2 cellular contexts compared by ENCODE assay signal in the genomic region with DNA sequence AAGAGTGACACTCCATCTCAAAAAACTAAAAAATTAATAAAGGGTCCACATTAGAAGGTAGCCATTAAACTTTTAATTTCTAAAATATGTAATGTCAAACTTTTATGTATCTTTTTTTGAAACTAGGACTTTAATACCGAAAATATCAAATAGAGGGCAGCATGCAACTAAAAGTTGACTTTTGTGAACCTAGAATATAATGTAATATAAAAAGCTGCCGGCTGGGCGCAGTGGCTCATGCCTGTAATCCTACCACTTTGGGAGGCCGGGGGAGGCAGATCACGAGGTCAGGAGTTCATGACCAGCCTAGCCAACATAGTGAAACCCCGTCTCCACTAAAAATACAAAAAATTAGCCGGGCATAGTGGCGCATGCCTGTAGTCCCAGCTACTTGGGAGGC.
TF ChIP-seq lines count a peak whose summit lies in the region.

No MANE protein-coding gene starts in this region.

TF ChIP-seq in IMR-90, 13 proteins besides CTCF, POLR2A, EP300 and RAD21 (continued from another document):
- no peak for TF ChIP-seq NFE2L2 (IDR thresholded peaks at IDR 0.05; ENCODE audit: low read depth, low read length)
- TF ChIP-seq MXI1 (IDR thresholded peaks at IDR 0.05; ENCODE audit: borderline replicate concordance, low read depth, low read length), result no peak
- TF ChIP-seq, protein P1, sequence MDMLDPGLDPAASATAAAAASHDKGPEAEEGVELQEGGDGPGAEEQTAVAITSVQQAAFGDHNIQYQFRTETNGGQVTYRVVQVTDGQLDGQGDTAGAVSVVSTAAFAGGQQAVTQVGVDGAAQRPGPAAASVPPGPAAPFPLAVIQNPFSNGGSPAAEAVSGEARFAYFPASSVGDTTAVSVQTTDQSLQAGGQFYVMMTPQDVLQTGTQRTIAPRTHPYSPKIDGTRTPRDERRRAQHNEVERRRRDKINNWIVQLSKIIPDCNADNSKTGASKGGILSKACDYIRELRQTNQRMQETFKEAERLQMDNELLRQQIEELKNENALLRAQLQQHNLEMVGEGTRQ (IDR thresholded peaks at IDR 0.05; ENCODE audit: low read depth, low read length), result no peak

TF ChIP-seq in SK-N-SH treated with all-trans-retinoic acid at 6 μM for 48 hours, 23 proteins besides CTCF, POLR2A, EP300 and RAD21:
- TF ChIP-seq, protein P2, sequence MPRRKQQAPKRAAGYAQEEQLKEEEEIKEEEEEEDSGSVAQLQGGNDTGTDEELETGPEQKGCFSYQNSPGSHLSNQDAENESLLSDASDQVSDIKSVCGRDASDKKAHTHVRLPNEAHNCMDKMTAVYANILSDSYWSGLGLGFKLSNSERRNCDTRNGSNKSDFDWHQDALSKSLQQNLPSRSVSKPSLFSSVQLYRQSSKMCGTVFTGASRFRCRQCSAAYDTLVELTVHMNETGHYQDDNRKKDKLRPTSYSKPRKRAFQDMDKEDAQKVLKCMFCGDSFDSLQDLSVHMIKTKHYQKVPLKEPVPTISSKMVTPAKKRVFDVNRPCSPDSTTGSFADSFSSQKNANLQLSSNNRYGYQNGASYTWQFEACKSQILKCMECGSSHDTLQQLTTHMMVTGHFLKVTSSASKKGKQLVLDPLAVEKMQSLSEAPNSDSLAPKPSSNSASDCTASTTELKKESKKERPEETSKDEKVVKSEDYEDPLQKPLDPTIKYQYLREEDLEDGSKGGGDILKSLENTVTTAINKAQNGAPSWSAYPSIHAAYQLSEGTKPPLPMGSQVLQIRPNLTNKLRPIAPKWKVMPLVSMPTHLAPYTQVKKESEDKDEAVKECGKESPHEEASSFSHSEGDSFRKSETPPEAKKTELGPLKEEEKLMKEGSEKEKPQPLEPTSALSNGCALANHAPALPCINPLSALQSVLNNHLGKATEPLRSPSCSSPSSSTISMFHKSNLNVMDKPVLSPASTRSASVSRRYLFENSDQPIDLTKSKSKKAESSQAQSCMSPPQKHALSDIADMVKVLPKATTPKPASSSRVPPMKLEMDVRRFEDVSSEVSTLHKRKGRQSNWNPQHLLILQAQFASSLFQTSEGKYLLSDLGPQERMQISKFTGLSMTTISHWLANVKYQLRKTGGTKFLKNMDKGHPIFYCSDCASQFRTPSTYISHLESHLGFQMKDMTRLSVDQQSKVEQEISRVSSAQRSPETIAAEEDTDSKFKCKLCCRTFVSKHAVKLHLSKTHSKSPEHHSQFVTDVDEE (CRISPR knock-in tag; IDR thresholded peaks at IDR 0.05), result no peak
- no peak for TF ChIP-seq ZFP3 (CRISPR knock-in tag; IDR thresholded peaks at IDR 0.05)
- TF ChIP-seq TOX (CRISPR knock-in tag; IDR thresholded peaks at IDR 0.05; ENCODE audit: borderline replicate concordance), result no peak
- TF ChIP-seq, protein P3, sequence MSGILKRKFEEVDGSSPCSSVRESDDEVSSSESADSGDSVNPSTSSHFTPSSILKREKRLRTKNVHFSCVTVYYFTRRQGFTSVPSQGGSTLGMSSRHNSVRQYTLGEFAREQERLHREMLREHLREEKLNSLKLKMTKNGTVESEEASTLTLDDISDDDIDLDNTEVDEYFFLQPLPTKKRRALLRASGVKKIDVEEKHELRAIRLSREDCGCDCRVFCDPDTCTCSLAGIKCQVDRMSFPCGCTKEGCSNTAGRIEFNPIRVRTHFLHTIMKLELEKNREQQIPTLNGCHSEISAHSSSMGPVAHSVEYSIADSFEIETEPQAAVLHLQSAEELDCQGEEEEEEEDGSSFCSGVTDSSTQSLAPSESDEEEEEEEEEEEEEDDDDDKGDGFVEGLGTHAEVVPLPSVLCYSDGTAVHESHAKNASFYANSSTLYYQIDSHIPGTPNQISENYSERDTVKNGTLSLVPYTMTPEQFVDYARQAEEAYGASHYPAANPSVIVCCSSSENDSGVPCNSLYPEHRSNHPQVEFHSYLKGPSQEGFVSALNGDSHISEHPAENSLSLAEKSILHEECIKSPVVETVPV (CRISPR knock-in tag; IDR thresholded peaks at IDR 0.05), result no peak
- TF ChIP-seq CSDC2 (CRISPR knock-in tag; IDR thresholded peaks at IDR 0.05), result no peak
- TF ChIP-seq, protein P4, sequence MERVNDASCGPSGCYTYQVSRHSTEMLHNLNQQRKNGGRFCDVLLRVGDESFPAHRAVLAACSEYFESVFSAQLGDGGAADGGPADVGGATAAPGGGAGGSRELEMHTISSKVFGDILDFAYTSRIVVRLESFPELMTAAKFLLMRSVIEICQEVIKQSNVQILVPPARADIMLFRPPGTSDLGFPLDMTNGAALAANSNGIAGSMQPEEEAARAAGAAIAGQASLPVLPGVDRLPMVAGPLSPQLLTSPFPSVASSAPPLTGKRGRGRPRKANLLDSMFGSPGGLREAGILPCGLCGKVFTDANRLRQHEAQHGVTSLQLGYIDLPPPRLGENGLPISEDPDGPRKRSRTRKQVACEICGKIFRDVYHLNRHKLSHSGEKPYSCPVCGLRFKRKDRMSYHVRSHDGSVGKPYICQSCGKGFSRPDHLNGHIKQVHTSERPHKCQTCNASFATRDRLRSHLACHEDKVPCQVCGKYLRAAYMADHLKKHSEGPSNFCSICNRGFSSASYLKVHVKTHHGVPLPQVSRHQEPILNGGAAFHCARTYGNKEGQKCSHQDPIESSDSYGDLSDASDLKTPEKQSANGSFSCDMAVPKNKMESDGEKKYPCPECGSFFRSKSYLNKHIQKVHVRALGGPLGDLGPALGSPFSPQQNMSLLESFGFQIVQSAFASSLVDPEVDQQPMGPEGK (CRISPR knock-in tag; IDR thresholded peaks at IDR 0.05; ENCODE audit: borderline replicate concordance), result no peak
- no peak for TF ChIP-seq TCF4 (CRISPR knock-in tag; IDR thresholded peaks at IDR 0.05; ENCODE audit: borderline replicate concordance)
- no peak for TF ChIP-seq OSR1 (CRISPR knock-in tag; IDR thresholded peaks at IDR 0.05)
- TF ChIP-seq GLIS3 (CRISPR knock-in tag; IDR thresholded peaks at IDR 0.05), result no peak
- TF ChIP-seq PPARA (CRISPR knock-in tag; IDR thresholded peaks at IDR 0.05; ENCODE audit: borderline replicate concordance), result no peak
